In genomic region chr6:125095501-125096301, GRCh38 we compare ENCODE assay signal across 1 cellular context.
TF ChIP-seq lines count a peak whose summit lies in the region.

No MANE protein-coding gene starts in this region.

TF ChIP-seq in GM23338, 12 proteins besides CTCF, POLR2A, EP300 and RAD21 (continued from another document):
- TF ChIP-seq REST (IDR thresholded peaks at IDR 0.05; ENCODE audit: unreplicated experiment) (no peak), EZH2phosphoT487 (IDR thresholded peaks at IDR 0.05; ENCODE audit: unreplicated experiment) (no peak), ETS1 (IDR thresholded peaks at IDR 0.05) (no peak)
